In genomic region chrX:55488559-55489314, GRCh38 we compare ENCODE assay signal across 7 cellular contexts. TPM values are rescaled to one million over a fixed set of nuclear protein-coding genes. Genes with fewer than 3 reads are reported as not detected.
DNase-seq lines count a peak whose midpoint lies in the region; ATAC-seq and TF ChIP-seq lines count a peak whose summit lies in the region.

No MANE protein-coding gene starts in this region.

- ATAC-seq in GM18498 (IDR thresholded peaks at IDR 0.05; ENCODE audit: unreplicated experiment) (peak; percentile 74), HG02759 (IDR thresholded peaks at IDR 0.05; ENCODE audit: unreplicated experiment) (peak; percentile 65)

- intact Hi-C loops in dorsolateral prefrontal cortex (cut with DNase I): no loop called here

- H3K27me3 ChIP-seq in dorsolateral prefrontal cortex: peaks cover 0 to 50% (median 5%) of the 10 kb centered on the region in 45 donors

- DNase-seq in NCI-H2171 treated with DMSO at 0.1 percent for 48 hours (lab: John Stamatoyannopoulos, UW) (peak; percentile 46), dorsolateral prefrontal cortex (peak; percentile 56 to 83 (median 70)), medulla oblongata (ENCODE audit: extremely low spot score) (peak; percentile 79)
- peak; percentile 19 for DNase-seq in activated CD4-positive, alpha-beta T cell treated with anti-CD3 and anti-CD28 coated beads, Interleukin-2, amount 50 U/mL, for 24 hours (ENCODE audit: low read depth in 1 of 2, low spot score in 1 of 2)
- peak; percentile 38 for DNase-seq in stimulated activated CD8-positive, alpha-beta memory T cell treated with anti-CD3 and anti-CD28 coated beads, Interleukin-12 subunit alpha, Interleukin-12 subunit beta, amount 100 ng/mL, for 4 hours (ENCODE audit: low read depth)

- peak overlapping the region; percentile 70 to 98 (median 94) for H3K27ac ChIP-seq in dorsolateral prefrontal cortex

- H3K4me3 ChIP-seq in dorsolateral prefrontal cortex: peak overlapping the region; percentile 39 to 78 (median 65)

- peak in 6 of 56 donors; percentile 23 to 47 (median 38) for TF ChIP-seq CTCF in dorsolateral prefrontal cortex (IDR thresholded peaks at IDR 0.05 in 54 of 56, conservative IDR thresholded peaks at IDR 0.05 in 2 of 56; ENCODE audit: low read depth in 1 of 56, partially characterized antibody in 56 of 56)

RNA-seq across cellular contexts. Expression of gene USP51, which starts 0.9 kb away (rescaled TPM):
- 1 to 10 TPM; 2.7 to 8.1 (median 4.7) TPM for total RNA-seq in dorsolateral prefrontal cortex

RNA-seq across cellular contexts. Expression of gene MAGEH1, which starts 36.8 kb away (rescaled TPM):
- 10 to 100 TPM; 22.8 to 95.6 (median 60.1) TPM for total RNA-seq in dorsolateral prefrontal cortex

Comparison
In these comparisons a context has a peak if more than half of its experiments do, and no peak if none do; other contexts are left out.
1. Peak in every context shown above with its lines: DNase-seq, ATAC-seq, H3K4me3 ChIP-seq and H3K27ac ChIP-seq.
2. DNase-seq: peak in every context shown above with its lines; median percentile 79 in medulla oblongata; 70 in dorsolateral prefrontal cortex; 46 in NCI-H2171 treated with DMSO at 0.1 percent for 48 hours; 38 in stimulated activated CD8-positive, alpha-beta memory T cell treated with anti-CD3 and anti-CD28 coated beads, Interleukin-12 subunit alpha, Interleukin-12 subunit beta, amount 100 ng/mL, for 4 hours; 19 in activated CD4-positive, alpha-beta T cell treated with anti-CD3 and anti-CD28 coated beads, Interleukin-2, amount 50 U/mL, for 24 hours.